Comparison of ENCODE assay signal across 8 cellular contexts in genomic region chr6:125746731-125747588, GRCh38. TPM values are rescaled to one million over a fixed set of nuclear protein-coding genes. Genes with fewer than 3 reads are reported as not detected.
DNase-seq lines count a peak whose midpoint lies in the region; ATAC-seq, FAIRE-seq and TF ChIP-seq lines count a peak whose summit lies in the region.

No MANE protein-coding gene starts in this region.

- H3K27ac Mint-ChIP-seq in activated naive CD4-positive, alpha-beta T cell treated with anti-CD3 and anti-CD28 coated beads for 36 hours = peak overlapping the region; percentile 5

- CTCF ChIA-PET in A549 (lab: Yijun Ruan, JAX) (interaction anchor here (1.6 kb wide), 1 partner anchor 436 kb away, joined by 4 read pairs; no protein-coding TSS in a partner anchor), OCI-LY7 (lab: Charles Lee; ENCODE audit: unreplicated experiment) (no interaction called here)
- CTCF ChIA-PET in activated naive CD4-positive, alpha-beta T cell treated with anti-CD3 and anti-CD28 coated beads for 36 hours (lab: Charles Lee) = interaction anchor here (0.6 kb wide), 1 partner anchor 381 kb away, joined by 3 read pairs; no protein-coding TSS in a partner anchor

- H3K36me3 ChIP-seq in OCI-LY7 (ENCODE audit: insufficient read depth, low read length) = no peaks in the 10 kb centered on the region
- H3K36me3 ChIP-seq in heart left ventricle = no peaks in the 10 kb centered on the region
- H3K36me3 ChIP-seq in pancreas = no peaks in the 10 kb centered on the region
- H3K36me3 ChIP-seq in uterus = no peaks in the 10 kb centered on the region

- TF ChIP-seq POLR2A in A549 (IDR thresholded peaks at IDR 0.05; ENCODE audit: low read length) = no peak
- TF ChIP-seq POLR2A in heart left ventricle (IDR thresholded peaks at IDR 0.05) = peak in 1 of 2 donors; percentile 43
- TF ChIP-seq POLR2A in uterus (IDR thresholded peaks at IDR 0.05) = peak in 1 of 2 donors; percentile 13

- WGBS in A549 (ENCODE audit: missing lambda C conversion rate) = 33% methylated on average over 32 of the region's 32 CpGs
- 1 to 2% (median 1%) methylated on average over 32 of the region's 32 CpGs for WGBS in heart left ventricle, 4 donors
- WGBS in pancreas, 2 donors = 3% methylated on average over 32 of the region's 32 CpGs

- intact Hi-C loops in OCI-LY7 (cut with micrococcal nuclease; ENCODE audit: unreplicated experiment) = loop anchor here (5.0 kb wide), 1 partner anchor 150 kb away; no protein-coding TSS in a partner anchor
- intact Hi-C loops in activated naive CD4-positive, alpha-beta T cell treated with anti-CD3 and anti-CD28 coated beads for 36 hours (cut with micrococcal nuclease) = loop anchor here (5.0 to 10.0 kb wide), 2 partner anchors 598 to 790 kb away; partner anchors contain the start of gene CENPW
- intact Hi-C loops in heart left ventricle (cut with DNase I) = loop anchor here (1.0 to 10.0 kb wide), 8 partner anchors 75 to 385 kb away; no protein-coding TSS in a partner anchor
- intact Hi-C loops in pancreas (cut with DNase I) = no loop called here
- intact Hi-C loops in uterus (cut with DNase I; ENCODE audit: low total_unique reads) = no loop called here

- no peaks in the 10 kb centered on the region for H3K36me3 Mint-ChIP-seq in activated naive CD4-positive, alpha-beta T cell treated with anti-CD3 and anti-CD28 coated beads for 36 hours (ENCODE audit: low read depth)

- no peaks in the 10 kb centered on the region for H3K9me3 Mint-ChIP-seq in activated naive CD4-positive, alpha-beta T cell treated with anti-CD3 and anti-CD28 coated beads for 36 hours

- H3K4me1 ChIP-seq in A549 (peaks cover 23% of the 10 kb centered on the region; the same call in 2 of the 3 replicates), OCI-LY7 (ENCODE audit: insufficient read depth, low read length, poor library complexity, severe bottlenecking) (peaks cover 46% of the 10 kb centered on the region), heart left ventricle (peaks cover 0 to 52% (median under 1%) of the 10 kb centered on the region in 12 donors), pancreas (peaks cover 0 to 2% (median 0%) of the 10 kb centered on the region in 3 donors), uterus (no peaks in the 10 kb centered on the region)

- H3K4me3 ChIP-seq in A549 = peak overlapping the region; percentile 76; the same call in 2 of the 3 replicates
- H3K4me3 ChIP-seq in OCI-LY7 (ENCODE audit: low read depth, low read length, poor library complexity, severe bottlenecking) = peak overlapping the region; percentile 73
- peak overlapping the region; percentile 56 to 89 (median 79) for H3K4me3 ChIP-seq in heart left ventricle
- H3K4me3 ChIP-seq in pancreas = peak overlapping the region; percentile 55 to 72 (median 68)
- H3K4me3 ChIP-seq in uterus = peak overlapping the region; percentile 34 to 71

- H3K4me1 Mint-ChIP-seq in activated naive CD4-positive, alpha-beta T cell treated with anti-CD3 and anti-CD28 coated beads for 36 hours (ENCODE audit: low read depth) = peaks cover 33% of the 10 kb centered on the region

- no peak overlapping the region for H3K27ac ChIP-seq in A549
- no peak overlapping the region for H3K27ac ChIP-seq in OCI-LY7 (ENCODE audit: low read depth, low read length, poor library complexity, severe bottlenecking)
- H3K27ac ChIP-seq in heart left ventricle = peak overlapping the region; percentile 71 to 99 (median 94)
- H3K27ac ChIP-seq in pancreas = peak overlapping the region; percentile 69 to 94 (median 94)
- peak overlapping the region; percentile 68 to 83 for H3K27ac ChIP-seq in uterus

- H3K9me2 ChIP-seq in OCI-LY7 (ENCODE audit: insufficient read depth, low read length) = no peaks in the 10 kb centered on the region

- H3K79me2 ChIP-seq in OCI-LY7 (ENCODE audit: insufficient read depth, low read depth, low read length) = no peaks in the 10 kb centered on the region

- no peak for TF ChIP-seq CTCF in A549 (IDR thresholded peaks at IDR 0.05)
- TF ChIP-seq CTCF in OCI-LY7 (conservative IDR thresholded peaks at IDR 0.05; ENCODE audit: low read length) = no peak; the same call in 1 of the 2 replicates
- TF ChIP-seq CTCF in heart left ventricle (IDR thresholded peaks at IDR 0.05) = peak in 3 of 12 donors; percentile 16 to 22 (median 20)
- no peak for TF ChIP-seq CTCF in pancreas (IDR thresholded peaks at IDR 0.05)
- no peak for TF ChIP-seq CTCF in uterus (IDR thresholded peaks at IDR 0.05)

- H4K20me1 ChIP-seq in OCI-LY7 (ENCODE audit: insufficient read depth, low read length) = no peaks in the 10 kb centered on the region

- no peak for ATAC-seq in A549
- peak; percentile 60 for ATAC-seq in GM18867 (IDR thresholded peaks at IDR 0.05; ENCODE audit: unreplicated experiment)
- ATAC-seq in HG03095 (IDR thresholded peaks at IDR 0.05; ENCODE audit: unreplicated experiment) = peak; percentile 52
- ATAC-seq in heart left ventricle = peak; percentile 27 to 65 (median 48)
- ATAC-seq in pancreas = peak; percentile 15 to 54 (median 34)

- TF ChIP-seq EP300 in A549 (IDR thresholded peaks at IDR 0.05) = no peak

- no TSS peak for BruUV-seq in OCI-LY7 (replicated peaks; lab: Mats Ljungman, UMichigan)

- H2AFZ ChIP-seq in OCI-LY7 (ENCODE audit: low read length) = peak overlapping the region; percentile 26; the same call in 1 of the 2 replicates

- FAIRE-seq in A549 (lab: Jason Lieb, UNC) = no peak
- FAIRE-seq in pancreas (lab: Jason Lieb, UNC) = no peak

- TF ChIP-seq RAD21 in A549 (conservative IDR thresholded peaks at IDR 0.05 in 1 of 2, IDR thresholded peaks at IDR 0.05 in 1 of 2) = no peak

- H3K27me3 Mint-ChIP-seq in activated naive CD4-positive, alpha-beta T cell treated with anti-CD3 and anti-CD28 coated beads for 36 hours (ENCODE audit: low read depth) = peaks cover 57% of the 10 kb centered on the region

- POLR2A ChIA-PET in A549 (lab: Yijun Ruan, JAX) = no interaction called here
- POLR2A ChIA-PET in OCI-LY7 (lab: Charles Lee) = interaction anchor here (0.5 to 2.6 kb wide), 3 partner anchors 16 to 213 kb away, joined by 3 to 10 read pairs (median 4); no protein-coding TSS in a partner anchor

- H3K4me2 ChIP-seq in A549 (peak overlapping the region; percentile 100), OCI-LY7 (ENCODE audit: low read length) (peak overlapping the region; percentile 92)

- H3K9me3 ChIP-seq in A549 (no peaks in the 10 kb centered on the region; the same call in 2 of the 3 replicates), OCI-LY7 (ENCODE audit: low read length) (no peaks in the 10 kb centered on the region), heart left ventricle (no peaks in the 10 kb centered on the region), pancreas (no peaks in the 10 kb centered on the region), uterus (no peaks in the 10 kb centered on the region)

- peaks cover 0 to 72% (median 0%) of the 10 kb centered on the region in 9 donors for H3K27me3 ChIP-seq in heart left ventricle
- H3K27me3 ChIP-seq in pancreas = no peaks in the 10 kb centered on the region
- H3K27me3 ChIP-seq in uterus = peaks cover 3 to 18% of the 10 kb centered on the region in 2 donors

- DNase-seq in A549 (ENCODE audit: low read depth in 1 of 2, low spot score in 1 of 2) (peak in 1 of 2 experiments; percentile 27), OCI-LY7 (ENCODE audit: low spot score) (peak; percentile 61), heart left ventricle (peak; percentile 66 to 88 (median 83)), pancreas (peak in 4 of 6 donors; percentile 57 to 81 (median 64)), uterus (peak; percentile 46 to 66)
- peak; percentile 76 for DNase-seq in activated naive CD4-positive, alpha-beta T cell treated with anti-CD3 and anti-CD28 coated beads for 36 hours

- peak overlapping the region; percentile 70 for H3K4me3 Mint-ChIP-seq in activated naive CD4-positive, alpha-beta T cell treated with anti-CD3 and anti-CD28 coated beads for 36 hours

RNA-seq across cellular contexts. Expression of gene HEY2, which starts 2.5 kb away (rescaled TPM):
- polyA plus RNA-seq in A549 (2011; rRNA removed) = 0.09 TPM in 1 of 2 replicates, not detected in the other
- polyA plus RNA-seq in A549 (2012; cell fraction: cytosol; rRNA removed) = 0.13 and 0.15 TPM in 2 replicates
- polyA plus RNA-seq in A549 (2012; cell fraction: nucleus; rRNA removed) = 0.16 and 0.17 TPM in 2 replicates
- 0.04 TPM in 1 of 3 replicates, not detected in the others for polyA plus RNA-seq in A549 (2017; fragmentation: RNase III; extraction: RNeasy Plus Mini Kit Qiagen cat#74134 plus additional on column Dnase treatment)
- not detected in 2 replicates for polyA minus RNA-seq in A549 (2011; rRNA and poly(A)+ RNA removed)
- total RNA-seq in OCI-LY7 (2014; rRNA removed; shearing (Covaris generic)) = 0.23 and 0.32 TPM in 2 replicates
- total RNA-seq in OCI-LY7 (2022) = 1.3 and 2.0 TPM in 2 replicates
- total RNA-seq in activated naive CD4-positive, alpha-beta T cell treated with anti-CD3 and anti-CD28 coated beads for 36 hours = not detected
- 10 to 100 TPM; 29.2 to 50.9 (median 40.6) TPM for total RNA-seq in heart left ventricle
- polyA plus RNA-seq in heart left ventricle = 10 to 100 TPM; 19.9 to 21.4 TPM
- 1 to 10 TPM; 1.7 to 2.9 (median 2.0) TPM for total RNA-seq in pancreas
- polyA plus RNA-seq in pancreas = 1 to 10 TPM; 1.3 to 1.6 TPM
- total RNA-seq in uterus = 1 to 10 TPM in 3 of 4 donors, under 1 TPM in 1; under 0.01 to 9.3 (median 6.9) TPM

RNA-seq across cellular contexts. Expression of gene NCOA7, which starts 43.8 kb away (rescaled TPM):
- polyA plus RNA-seq in A549 (2011; rRNA removed) = 154 and 195 TPM in 2 replicates
- 70.9 and 72.3 TPM in 2 replicates for polyA plus RNA-seq in A549 (2012; cell fraction: cytosol; rRNA removed)
- polyA plus RNA-seq in A549 (2012; cell fraction: nucleus; rRNA removed) = 50.6 and 56.7 TPM in 2 replicates
- polyA plus RNA-seq in A549 (2017; fragmentation: RNase III; extraction: RNeasy Plus Mini Kit Qiagen cat#74134 plus additional on column Dnase treatment) = 60.3 to 74.1 TPM (median 66.4 TPM) in 3 replicates
- 278 and 281 TPM in 2 replicates for polyA minus RNA-seq in A549 (2011; rRNA and poly(A)+ RNA removed)
- total RNA-seq in OCI-LY7 (2014; rRNA removed; shearing (Covaris generic)) = 14.8 and 18.1 TPM in 2 replicates
- total RNA-seq in OCI-LY7 (2022) = 49.0 and 52.2 TPM in 2 replicates
- 10 to 100 TPM; 39.2 to 43.1 TPM for total RNA-seq in activated naive CD4-positive, alpha-beta T cell treated with anti-CD3 and anti-CD28 coated beads for 36 hours
- 10 to 100 TPM in 3 of 9 donors, 1 to 10 TPM in 6; 6.4 to 23.1 (median 9.9) TPM for total RNA-seq in heart left ventricle
- polyA plus RNA-seq in heart left ventricle = 1 to 10 TPM; 3.8 to 6.4 TPM
- total RNA-seq in pancreas = 10 to 100 TPM; 12.0 to 66.7 (median 15.5) TPM
- 10 to 100 TPM in 1 of 2 donors, 1 to 10 TPM in 1; 7.4 to 10.4 TPM for polyA plus RNA-seq in pancreas
- 10 to 100 TPM; 17.9 to 72.8 (median 40.6) TPM for total RNA-seq in uterus

Comparison
In these comparisons a context has a peak if more than half of its experiments do, and no peak if none do; other contexts are left out.
1. ATAC-seq: peak in GM18867 (single experiment), HG03095 (single experiment), heart left ventricle (4 of 4) and pancreas (4 of 4); none in A549 (0 of 2).
2. H3K27ac ChIP-seq: peak in heart left ventricle (12 of 12), pancreas (4 of 4) and uterus (2 of 2); none in A549 (0 of 2) and OCI-LY7 (single experiment).
3. intact Hi-C loops: an anchor here in OCI-LY7 (5.0 kb wide), activated naive CD4-positive, alpha-beta T cell treated with anti-CD3 and anti-CD28 coated beads for 36 hours (5.0 to 10.0 kb wide) and heart left ventricle (1.0 to 10.0 kb wide); none called in pancreas and uterus.
4. Peak in every context shown above with its lines, with median percentiles within 50 percentile points of each other: H3K4me3 ChIP-seq.